ENCODE assay signal across 1 cellular context in genomic region chr5:181241393-181241975, GRCh38.
A peak's percentile ranks its signal among the peaks of the same experiment; 100 is the strongest.
TF ChIP-seq lines count a peak whose summit lies in the region.

No MANE protein-coding gene starts in this region.

TF ChIP-seq in HepG2, 621 proteins besides CTCF, POLR2A, EP300 and RAD21 (continued from another document and continues in another):
- no peak for TF ChIP-seq ZNF407 (CRISPR knock-in tag; IDR thresholded peaks at IDR 0.05; ENCODE audit: not compliant biosample characterization)
- TF ChIP-seq HDAC2 (CRISPR knock-in tag; IDR thresholded peaks at IDR 0.05): peak; percentile 34; the same call in 1 of the 2 replicates
- TF ChIP-seq MNT (IDR thresholded peaks at IDR 0.05): no peak
- no peak for TF ChIP-seq CENPBD1 (CRISPR knock-in tag; IDR thresholded peaks at IDR 0.05; ENCODE audit: borderline replicate concordance, low read depth)
- TF ChIP-seq ZNF777 (CRISPR knock-in tag; IDR thresholded peaks at IDR 0.05): no peak
- no peak for TF ChIP-seq ZNF180 (CRISPR knock-in tag; IDR thresholded peaks at IDR 0.05; ENCODE audit: borderline replicate concordance, low read depth)
- no peak for TF ChIP-seq ZNF160 (CRISPR knock-in tag; IDR thresholded peaks at IDR 0.05)
- no peak for TF ChIP-seq ZNF382 (CRISPR knock-in tag; IDR thresholded peaks at IDR 0.05; ENCODE audit: borderline replicate concordance)
- peak; percentile 94 for TF ChIP-seq CEBPG (CRISPR knock-in tag; IDR thresholded peaks at IDR 0.05)
- no peak for TF ChIP-seq ZNF788 (CRISPR knock-in tag; IDR thresholded peaks at IDR 0.05; ENCODE audit: borderline replicate concordance)
- TF ChIP-seq ZNF891 (CRISPR knock-in tag; IDR thresholded peaks at IDR 0.05): no peak
- TF ChIP-seq JUN (CRISPR knock-in tag; IDR thresholded peaks at IDR 0.05): no peak
- peak; percentile 55; the same call in 1 of the 2 replicates for TF ChIP-seq ETV5 (CRISPR knock-in tag; IDR thresholded peaks at IDR 0.05; ENCODE audit: borderline replicate concordance)
- no peak for TF ChIP-seq ZBTB10 (CRISPR knock-in tag; IDR thresholded peaks at IDR 0.05; ENCODE audit: borderline replicate concordance)
- TF ChIP-seq UBTF (CRISPR knock-in tag; IDR thresholded peaks at IDR 0.05): no peak
- TF ChIP-seq ZFX (CRISPR knock-in tag; IDR thresholded peaks at IDR 0.05; ENCODE audit: low read depth): peak; percentile 26; the same call in 1 of the 2 replicates
- no peak; the same call in 1 of the 2 replicates for TF ChIP-seq POLR2G (IDR thresholded peaks at IDR 0.05; ENCODE audit: low read depth, low read length)
- no peak for TF ChIP-seq BHLHE40 (IDR thresholded peaks at IDR 0.05; ENCODE audit: low read length)
- TF ChIP-seq KLF9 (CRISPR knock-in tag; IDR thresholded peaks at IDR 0.05; ENCODE audit: low read depth): no peak
- no peak for TF ChIP-seq RBM39 (IDR thresholded peaks at IDR 0.05; ENCODE audit: low read depth, low read length, poor library complexity, severe bottlenecking)
- TF ChIP-seq ZNF383 (CRISPR knock-in tag; IDR thresholded peaks at IDR 0.05; ENCODE audit: borderline replicate concordance): no peak
- no peak for TF ChIP-seq HMG20B (CRISPR knock-in tag; conservative IDR thresholded peaks at IDR 0.05)
- no peak for TF ChIP-seq HOXD1 (CRISPR knock-in tag; IDR thresholded peaks at IDR 0.05)
- TF ChIP-seq PHF8 (CRISPR knock-in tag; IDR thresholded peaks at IDR 0.05): no peak
- TF ChIP-seq ZSCAN22 (CRISPR knock-in tag; IDR thresholded peaks at IDR 0.05): no peak
- TF ChIP-seq ZSCAN5A (CRISPR knock-in tag; IDR thresholded peaks at IDR 0.05; ENCODE audit: borderline replicate concordance): no peak
- TF ChIP-seq SMAD1 (CRISPR knock-in tag; IDR thresholded peaks at IDR 0.05; ENCODE audit: borderline replicate concordance, low read depth): no peak
- no peak for TF ChIP-seq HMG20A (CRISPR knock-in tag; IDR thresholded peaks at IDR 0.05; ENCODE audit: borderline replicate concordance)
- no peak for TF ChIP-seq MXD3 (CRISPR knock-in tag; IDR thresholded peaks at IDR 0.05)
- TF ChIP-seq NR1H2 (CRISPR knock-in tag; IDR thresholded peaks at IDR 0.05; ENCODE audit: borderline replicate concordance, low read depth): no peak
- no peak for TF ChIP-seq ETS1 (CRISPR knock-in tag; IDR thresholded peaks at IDR 0.05)
- peak; percentile 37; the same call in 1 of the 2 replicates for TF ChIP-seq SP5 (CRISPR knock-in tag; IDR thresholded peaks at IDR 0.05; ENCODE audit: borderline replicate concordance, low read depth)
- no peak for TF ChIP-seq HMGXB4 (CRISPR knock-in tag; IDR thresholded peaks at IDR 0.05; ENCODE audit: borderline replicate concordance in 1 of 2, low read depth in 1 of 2)
- TF ChIP-seq KDM2A (CRISPR knock-in tag; IDR thresholded peaks at IDR 0.05; ENCODE audit: borderline replicate concordance, low read depth): 0 out of 2 replicates have a peak, but pooled peaks have one; percentile 27
- TF ChIP-seq ZEB1 (IDR thresholded peaks at IDR 0.05; ENCODE audit: insufficient replicate concordance, low read depth): no peak
